ENCODE assay signal across 1 cellular context in the genomic region with DNA sequence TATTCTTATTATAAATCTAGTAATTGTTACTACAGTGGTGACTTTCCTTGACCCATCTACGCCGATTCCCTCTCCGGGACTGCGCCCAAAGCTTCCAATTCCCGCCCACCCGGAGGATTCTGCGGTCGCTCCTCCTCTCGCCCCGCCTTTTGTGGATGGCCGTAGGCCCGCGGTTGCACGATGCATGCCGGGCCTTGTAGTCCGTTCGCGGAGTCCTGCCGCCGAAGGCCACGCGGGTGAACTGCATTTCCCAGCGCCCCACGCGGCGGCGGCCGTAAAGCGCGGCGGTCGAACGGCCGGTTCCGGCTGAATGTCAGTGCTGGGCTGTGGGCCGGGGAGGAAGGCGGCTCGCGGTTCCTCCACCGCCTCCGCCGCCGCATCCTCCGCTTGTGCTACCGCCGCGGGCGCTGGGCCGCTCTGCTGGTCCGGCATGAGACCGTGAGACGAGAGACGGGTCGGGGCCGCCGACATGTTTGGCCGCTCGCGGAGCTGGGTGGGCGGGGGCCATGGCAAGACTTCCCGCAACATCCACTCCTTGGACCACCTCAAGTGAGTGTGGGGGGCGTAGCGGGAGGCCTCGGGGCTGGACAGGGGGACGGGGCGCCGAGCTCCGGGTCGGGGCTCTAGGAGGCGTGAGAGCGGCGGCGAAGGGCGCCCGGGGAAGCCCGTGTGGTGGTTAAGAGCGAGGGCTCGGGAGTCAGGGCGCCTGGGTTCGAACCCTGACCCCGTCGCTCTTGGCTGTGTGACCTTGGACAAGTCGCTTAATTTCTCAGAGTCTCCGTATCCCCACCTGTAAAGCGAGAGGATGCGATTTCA.
A peak's percentile ranks its signal among the peaks of the same experiment; 100 is the strongest.
TF ChIP-seq lines count a peak whose summit lies in the region.

TSS of gene CLEC16A (plus strand) at position 316 of the 816 bp plus-strand sequence. CDS start at position 470, 154 bp downstream.

TF ChIP-seq in liver, 16 proteins besides CTCF, POLR2A, EP300 and RAD21 (continued from another document):
- peak; percentile 56 for TF ChIP-seq REST (IDR thresholded peaks at IDR 0.05)
- no peak for TF ChIP-seq FOXA2 (IDR thresholded peaks at IDR 0.05)
- TF ChIP-seq GABPA (IDR thresholded peaks at IDR 0.05 in 1 of 2, conservative IDR thresholded peaks at IDR 0.05 in 1 of 2): peak in 1 of 2 donors; percentile 88
- TF ChIP-seq, protein P1, sequence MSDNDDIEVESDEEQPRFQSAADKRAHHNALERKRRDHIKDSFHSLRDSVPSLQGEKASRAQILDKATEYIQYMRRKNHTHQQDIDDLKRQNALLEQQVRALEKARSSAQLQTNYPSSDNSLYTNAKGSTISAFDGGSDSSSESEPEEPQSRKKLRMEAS (IDR thresholded peaks at IDR 0.05): peak; percentile 24
- TF ChIP-seq JUND (IDR thresholded peaks at IDR 0.05): no peak
